In the genomic region with DNA sequence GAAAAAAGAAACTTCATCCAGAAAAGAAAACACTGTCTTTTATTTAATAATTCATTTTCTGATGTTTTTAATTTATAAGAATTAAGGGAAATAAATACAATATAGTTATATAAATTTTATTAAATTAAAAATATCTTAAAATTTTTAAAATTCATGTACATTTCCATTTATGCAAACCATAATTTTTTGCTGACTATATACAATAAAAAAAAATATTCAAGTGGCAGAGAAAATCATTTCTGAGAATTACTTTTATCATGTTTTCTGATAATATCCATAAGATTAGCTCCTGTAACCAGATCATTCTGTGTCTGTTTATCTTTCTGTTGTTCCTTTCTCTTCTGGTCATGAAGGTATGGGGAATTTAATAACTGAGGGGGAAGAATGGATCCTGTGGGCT, we compare ENCODE assay signal across 21 cellular contexts.
DNase-seq lines count a peak whose midpoint lies in the region; ATAC-seq and FAIRE-seq lines count a peak whose summit lies in the region.
"Had no signal": no experiment of that assay in that cellular context is flagged by ENCODE, and none has a peak within 500 bp of the region (broad histone marks: within the 10 kb centered on the region; RNA-seq: fewer than 3 reads in every experiment).

No MANE protein-coding gene starts in this region.

- no peaks in the 10 kb centered on the region for H3K9me3 Mint-ChIP-seq in memory B cell
- no peaks in the 10 kb centered on the region for H3K9me3 Mint-ChIP-seq in stimulated activated naive B cell treated with anti-CD40 and anti-IgM and Interleukin-4, amounts not matched to agents 10 μg/mL and 1 μg/mL and 100 μg/mL, for 72 hours
- H3K9me3 Mint-ChIP-seq: CD4-positive, CD25-positive, alpha-beta regulatory T cell; HFFc6 had no signal

- no peak for ATAC-seq in memory B cell (ENCODE audit: low read depth)
- no peak for ATAC-seq in stimulated activated naive B cell treated with anti-CD40 and anti-IgM and Interleukin-4, amounts not matched to agents 10 μg/mL and 1 μg/mL and 100 μg/mL, for 72 hours (replicated peaks)
- ATAC-seq: HCT116 had no signal

- peak overlapping the region; percentile 60 for H3K27ac Mint-ChIP-seq in memory B cell
- H3K27ac Mint-ChIP-seq in stimulated activated naive B cell treated with anti-CD40 and anti-IgM and Interleukin-4, amounts not matched to agents 10 μg/mL and 1 μg/mL and 100 μg/mL, for 72 hours: no peak overlapping the region
- H3K27ac Mint-ChIP-seq: CD4-positive, CD25-positive, alpha-beta regulatory T cell; HFFc6 had no signal

- no peak for DNase-seq in memory B cell (ENCODE audit: low spot score in 2 of 2)
- DNase-seq in kidney glomerular epithelial cell (lab: John Stamatoyannopoulos, UW): no peak
- no peak for DNase-seq in stimulated activated naive B cell treated with anti-CD40 and anti-IgM and Interleukin-4, amounts not matched to agents 10 μg/mL and 1 μg/mL and 100 μg/mL, for 72 hours
- DNase-seq in GDM1 (lab: John Stamatoyannopoulos, UW): no peak
- no peak for DNase-seq in activated T-cell treated with anti-CD3 and anti-CD28 coated beads for 4 hours
- DNase-seq: ACHN; BE2C; C1 segment of cervical spinal cord; Caco-2; CD4-positive, CD25-positive, alpha-beta regulatory T cell; GF-D8; GOT3; H7; HFFc6; IMR-90; KBM-7 had no signal

- no peaks in the 10 kb centered on the region for H3K27me3 Mint-ChIP-seq in memory B cell
- H3K27me3 Mint-ChIP-seq in stimulated activated naive B cell treated with anti-CD40 and anti-IgM and Interleukin-4, amounts not matched to agents 10 μg/mL and 1 μg/mL and 100 μg/mL, for 72 hours: no peaks in the 10 kb centered on the region
- H3K27me3 Mint-ChIP-seq: CD4-positive, CD25-positive, alpha-beta regulatory T cell had no signal

- H3K4me1 Mint-ChIP-seq in memory B cell: peaks cover 9% of the 10 kb centered on the region
- H3K4me1 Mint-ChIP-seq in stimulated activated naive B cell treated with anti-CD40 and anti-IgM and Interleukin-4, amounts not matched to agents 10 μg/mL and 1 μg/mL and 100 μg/mL, for 72 hours: peaks cover 6 to 10% of the 10 kb centered on the region in 2 donors

- FAIRE-seq in A204.1 (lab: Jason Lieb, UNC) (peak; percentile 51), G401.6 (lab: Jason Lieb, UNC) (peak; percentile 72), TTC549 (lab: Jason Lieb, UNC) (peak; percentile 95)
- FAIRE-seq: D721Med had no signal

- H3K36me3 Mint-ChIP-seq in memory B cell: peaks cover 14% of the 10 kb centered on the region
- H3K36me3 Mint-ChIP-seq in stimulated activated naive B cell treated with anti-CD40 and anti-IgM and Interleukin-4, amounts not matched to agents 10 μg/mL and 1 μg/mL and 100 μg/mL, for 72 hours: peaks cover 11 to 19% of the 10 kb centered on the region in 2 donors

- no peak overlapping the region for H3K4me3 Mint-ChIP-seq in memory B cell
- no peak overlapping the region for H3K4me3 Mint-ChIP-seq in stimulated activated naive B cell treated with anti-CD40 and anti-IgM and Interleukin-4, amounts not matched to agents 10 μg/mL and 1 μg/mL and 100 μg/mL, for 72 hours
- H3K4me3 Mint-ChIP-seq: HFFc6 had no signal
